Comparison of ENCODE assay signal across 9 cellular contexts in the genomic region with DNA sequence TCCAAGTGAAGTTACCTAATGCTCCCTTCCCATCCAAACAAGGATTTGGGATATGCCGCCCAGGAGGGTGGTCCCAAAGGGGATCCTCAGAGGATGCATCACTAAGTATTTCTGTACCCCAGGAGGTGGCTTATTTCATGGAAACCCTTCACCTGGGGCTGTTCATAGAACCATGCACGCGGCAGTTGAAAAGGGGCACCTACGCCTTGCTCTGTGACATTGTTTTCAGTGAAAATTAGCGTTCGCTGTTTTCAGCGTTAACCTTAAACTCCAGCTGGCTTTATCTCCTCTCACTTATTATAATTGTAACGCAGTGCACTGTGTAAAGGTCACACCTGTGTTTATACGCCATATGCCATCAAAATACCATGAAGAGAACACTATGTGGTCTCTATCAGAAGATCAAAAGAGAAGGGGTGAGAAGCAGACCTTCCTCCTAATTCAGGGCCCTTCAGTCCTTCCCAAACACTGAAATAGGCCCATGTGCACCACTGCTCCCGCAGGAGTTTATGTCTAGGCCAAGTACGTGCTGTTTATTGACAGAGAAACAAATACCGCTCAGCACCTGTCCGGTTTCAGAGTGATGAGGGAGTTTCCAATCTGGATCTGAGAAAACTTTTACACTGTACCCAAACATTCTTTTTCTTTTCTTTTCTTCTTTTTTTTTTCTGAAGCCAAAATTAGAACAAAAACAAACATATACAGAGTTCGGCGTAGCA.
DNase-seq lines count a peak whose midpoint lies in the region; ATAC-seq and TF ChIP-seq lines count a peak whose summit lies in the region.
"Had no signal": no experiment of that assay in that cellular context is flagged by ENCODE, and none has a peak within 500 bp of the region (broad histone marks: within the 10 kb centered on the region; RNA-seq: fewer than 3 reads in every experiment).

No MANE protein-coding gene starts in this region.

- H3K79me2 ChIP-seq in OCI-LY1 (ENCODE audit: insufficient read depth, low read length): peaks cover 81% of the 10 kb centered on the region

- peak; percentile 91 for DNase-seq in GM12865 (ENCODE audit: low read depth)
- peak; percentile 37 to 47 for DNase-seq in memory B cell (ENCODE audit: low spot score in 2 of 2)
- no peak for DNase-seq in NCI-H82 treated with DMSO at 0.1 percent for 48 hours (lab: John Stamatoyannopoulos, UW; ENCODE audit: unreplicated experiment)
- DNase-seq in NCI-H524 treated with DMSO at 0.1 percent for 48 hours (lab: John Stamatoyannopoulos, UW): no peak
- DNase-seq in dermis blood vessel endothelial cell: no peak
- no peak for DNase-seq in caudate nucleus (lab: John Stamatoyannopoulos, UW)

- H3K4me2 ChIP-seq in OCI-LY1 (ENCODE audit: low read length): peak overlapping the region; percentile 74

- H3K27me3 Mint-ChIP-seq in memory B cell: no peaks in the 10 kb centered on the region

- no peak overlapping the region for H2AFZ ChIP-seq in OCI-LY1 (ENCODE audit: low read length)

- peak overlapping the region; percentile 86 for H3K4me3 Mint-ChIP-seq in memory B cell

- H3K4me1 ChIP-seq in OCI-LY1 (ENCODE audit: insufficient read depth, low read length, severe bottlenecking): peaks cover 99% of the 10 kb centered on the region

- TF ChIP-seq CTCF in GM12865 (IDR thresholded peaks at IDR 0.05; ENCODE audit: insufficient read depth, low read depth, low read length, missing control alignments) (no peak), OCI-LY1 (IDR thresholded peaks at IDR 0.05; ENCODE audit: low read length) (no peak)

- peaks cover 1% of the 10 kb centered on the region for H3K9me3 Mint-ChIP-seq in memory B cell

- H3K4me3 ChIP-seq in GM12865 (ENCODE audit: low read depth, low read length): peak overlapping the region; percentile 76
- peak overlapping the region; percentile 61 for H3K4me3 ChIP-seq in OCI-LY1 (ENCODE audit: low read depth, low read length, poor library complexity, severe bottlenecking)
- H3K4me3 ChIP-seq: suprapubic skin had no signal

- H4K20me1 ChIP-seq in OCI-LY1 (ENCODE audit: insufficient read depth, low read length): no peaks in the 10 kb centered on the region

- H3K36me3 ChIP-seq in OCI-LY1 (ENCODE audit: insufficient read depth, low read length): peaks cover 78% of the 10 kb centered on the region
- H3K36me3 ChIP-seq: suprapubic skin had no signal

- peaks cover 77% of the 10 kb centered on the region for H3K4me1 Mint-ChIP-seq in memory B cell

- ATAC-seq in GM21723 (IDR thresholded peaks at IDR 0.05; ENCODE audit: unreplicated experiment): peak; percentile 19
- ATAC-seq in memory B cell (ENCODE audit: low read depth): peak; percentile 22

- H3K9me2 ChIP-seq in OCI-LY1 (ENCODE audit: low read depth, low read length): no peaks in the 10 kb centered on the region

- H3K27ac ChIP-seq in OCI-LY1 (ENCODE audit: low read depth, low read length, poor library complexity, severe bottlenecking): peak overlapping the region; percentile 99
- no peak overlapping the region for H3K27ac ChIP-seq in caudate nucleus (ENCODE audit: low read depth, low read length)
- H3K27ac ChIP-seq: suprapubic skin had no signal

- peaks cover 1% of the 10 kb centered on the region for H3K36me3 Mint-ChIP-seq in memory B cell

- peaks cover 23% of the 10 kb centered on the region for H3F3A ChIP-seq in OCI-LY1 (ENCODE audit: insufficient read depth, low read length)

- no peaks in the 10 kb centered on the region for H3K9me3 ChIP-seq in OCI-LY1 (ENCODE audit: low read length)
- H3K9me3 ChIP-seq: suprapubic skin had no signal

- H3K27me3 ChIP-seq in OCI-LY1 (ENCODE audit: insufficient read depth, low read length): no peaks in the 10 kb centered on the region
- H3K27me3 ChIP-seq: suprapubic skin had no signal

- peak overlapping the region; percentile 98 for H3K27ac Mint-ChIP-seq in memory B cell

- peak overlapping the region; percentile 87 for H3K9ac ChIP-seq in OCI-LY1 (ENCODE audit: low read length)

Comparison
In these comparisons a context has a peak if more than half of its experiments do, and no peak if none do; other contexts are left out.
1. DNase-seq: peak in GM12865 (single experiment) and memory B cell (2 of 2); none in NCI-H82 treated with DMSO at 0.1 percent for 48 hours (single experiment), NCI-H524 treated with DMSO at 0.1 percent for 48 hours (single experiment), dermis blood vessel endothelial cell (single experiment) and caudate nucleus (0 of 61).